32 cellular contexts compared by ENCODE assay signal in the genomic region with DNA sequence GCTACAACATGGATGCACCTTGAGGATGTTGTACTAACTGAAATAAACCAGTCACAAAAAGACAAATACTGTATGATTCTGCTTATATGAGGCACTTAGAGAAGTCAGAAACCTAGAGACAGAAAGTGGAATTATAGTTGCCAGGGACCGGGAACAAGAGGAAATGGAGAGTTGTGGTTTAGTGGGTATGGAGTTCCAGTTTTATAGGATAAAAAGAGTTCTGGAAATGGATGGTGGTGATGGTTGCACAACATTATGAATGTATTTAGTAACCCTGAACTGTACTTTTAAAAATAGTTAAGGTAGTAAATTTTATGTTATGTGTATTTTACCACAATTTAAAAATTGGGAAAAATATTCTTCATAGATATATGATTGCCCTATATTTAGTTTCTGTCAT.
DNase-seq lines count a peak whose midpoint lies in the region; ATAC-seq, FAIRE-seq and TF ChIP-seq lines count a peak whose summit lies in the region.
"Had no signal": no experiment of that assay in that cellular context is flagged by ENCODE, and none has a peak within 500 bp of the region (broad histone marks: within the 10 kb centered on the region; RNA-seq: fewer than 3 reads in every experiment).

No MANE protein-coding gene starts in this region.

- no peaks in the 10 kb centered on the region for H3K27me3 Mint-ChIP-seq in activated CD4-positive, alpha-beta T cell treated with anti-CD3 and anti-CD28 coated beads, Interleukin-2, amount 10 ng/mL, durations not matched to agents 24 days and 14 days
- H3K27me3 Mint-ChIP-seq in T-helper 17 cell, result no peaks in the 10 kb centered on the region
- H3K27me3 Mint-ChIP-seq: effector memory CD8-positive, alpha-beta T cell; T-cell had no signal

- no peak for TF ChIP-seq POLR2A in H54 (IDR thresholded peaks at IDR 0.05; ENCODE audit: low read depth, low read length)

- no peaks in the 10 kb centered on the region for H4K20me1 ChIP-seq in PC-3 (ENCODE audit: low read length)

- DNase-seq in activated CD4-positive, alpha-beta T cell treated with anti-CD3 and anti-CD28 coated beads, Interleukin-2, amount 10 ng/mL, durations not matched to agents 24 days and 14 days, result peak; percentile 22
- DNase-seq in activated CD4-positive, alpha-beta T cell treated with anti-CD3 and anti-CD28 coated beads for 1 hour, result no peak
- DNase-seq in H4 (ENCODE audit: low spot score) (peak; percentile 27), T-helper 17 cell (no peak), fibroblast of villous mesenchyme (ENCODE audit: low read depth) (peak; percentile 72), PC-3 (no peak), H54 (ENCODE audit: insufficient read length, low spot score) (no peak), MG63 (no peak)
- DNase-seq: activated CD4-positive, CD25-positive, alpha-beta regulatory T cell treated with anti-CD3 and anti-CD28 coated beads, Interleukin-2, amount 50 U/mL, for 72 hours; activated naive CD4-positive, alpha-beta T cell; activated T-cell treated with anti-CD3 and anti-CD28 coated beads, Interleukin-2, amount 50 U/mL, for 4 hours; CD8-positive, alpha-beta T cell; central memory CD4-positive, alpha-beta T cell; cortex of kidney; effector memory CD8-positive, alpha-beta T cell; EL; immature natural killer cell; KBM-7; mesenchymal stem cell; NCI-H1436 treated with DMSO at 0.1 percent for 48 hours; NCI-H2081 treated with DMSO at 0.1 percent for 48 hours; NCI-H345; NCI-H748 treated with DMSO at 0.1 percent for 48 hours; pancreas; stimulated activated CD4-positive, alpha-beta T cell treated with anti-CD3 and anti-CD28 coated beads, Interleukin-1b, Interleukin-23, amount 100 ng/mL, for 48 hours; T-cell; transverse colon had no signal

- no peak overlapping the region for H3K4me2 ChIP-seq in PC-3 (ENCODE audit: low read length)
- H3K4me2 ChIP-seq: A549 had no signal

- H3K9me3 ChIP-seq in T-helper 17 cell (ENCODE audit: control insufficient read depth, low read length, poor library complexity, severe bottlenecking) (peaks cover 2% of the 10 kb centered on the region), PC-3 (ENCODE audit: low read length) (no peaks in the 10 kb centered on the region), MG63 (no peaks in the 10 kb centered on the region)
- H3K9me3 ChIP-seq: A549, pancreas, transverse colon had no signal

- H3K4me3 Mint-ChIP-seq in activated CD4-positive, alpha-beta T cell treated with anti-CD3 and anti-CD28 coated beads, Interleukin-2, amount 10 ng/mL, durations not matched to agents 24 days and 14 days, result peak overlapping the region; percentile 12
- H3K4me3 Mint-ChIP-seq in T-helper 17 cell, result no peak overlapping the region
- H3K4me3 Mint-ChIP-seq: activated T-cell treated with anti-CD3 and anti-CD28 coated beads, Interleukin-2, amount 50 U/mL, for 4 hours; CD8-positive, alpha-beta T cell; immature natural killer cell; neural crest cell; T-cell had no signal

- CTCF ChIA-PET in PC-3 (lab: Charles Lee), result no interaction called here

- peaks cover 57% of the 10 kb centered on the region for H3K4me1 Mint-ChIP-seq in activated CD4-positive, alpha-beta T cell treated with anti-CD3 and anti-CD28 coated beads, Interleukin-2, amount 10 ng/mL, durations not matched to agents 24 days and 14 days
- H3K4me1 Mint-ChIP-seq in T-helper 17 cell, result peaks cover 15% of the 10 kb centered on the region

- H3K27ac ChIP-seq in PC-3 (ENCODE audit: low read length), result no peak overlapping the region
- H3K27ac ChIP-seq: A549, pancreas, skin epidermis, transverse colon had no signal

- no peaks in the 10 kb centered on the region for H3K9me2 ChIP-seq in PC-3 (replicated peaks; ENCODE audit: low read length)

- ATAC-seq in T-helper 17 cell (no peak), PC-3 (no peak)
- ATAC-seq: A549; activated T-cell treated with anti-CD3 and anti-CD28 coated beads, Interleukin-2, amount 50 U/mL, for 4 hours; CD8-positive, alpha-beta T cell; effector memory CD8-positive, alpha-beta T cell; T-cell had no signal

- H3K4me3 ChIP-seq in fibroblast of villous mesenchyme (ENCODE audit: low read depth, low read length) (no peak overlapping the region), PC-3 (ENCODE audit: low read length) (no peak overlapping the region), MG63 (no peak overlapping the region)
- H3K4me3 ChIP-seq: A549, pancreas, skin epidermis, transverse colon had no signal

- H3K9ac ChIP-seq in PC-3 (ENCODE audit: low read length), result no peak overlapping the region

- H3K79me2 ChIP-seq in PC-3 (ENCODE audit: low read length), result no peaks in the 10 kb centered on the region

- H3K27me3 ChIP-seq in PC-3 (ENCODE audit: low read length), result no peaks in the 10 kb centered on the region
- H3K27me3 ChIP-seq in MG63, result no peaks in the 10 kb centered on the region
- H3K27me3 ChIP-seq: pancreas, transverse colon had no signal

- BruUV-seq in PC-3 (replicated peaks; lab: Mats Ljungman, UMichigan), result no TSS peak

- H3K36me3 ChIP-seq in PC-3 (ENCODE audit: low read depth, low read length) (no peaks in the 10 kb centered on the region), MG63 (no peaks in the 10 kb centered on the region)
- H3K36me3 ChIP-seq: pancreas, transverse colon had no signal

- intact Hi-C loops in activated CD4-positive, alpha-beta T cell treated with anti-CD3 and anti-CD28 coated beads, Interleukin-2, amount 10 ng/mL, durations not matched to agents 24 days and 14 days (cut with micrococcal nuclease), result no loop called here
- intact Hi-C loops in PC-3 (cut with micrococcal nuclease), result no loop called here

- FAIRE-seq in H54 (lab: Jason Lieb, UNC), result no peak
- FAIRE-seq: A549, H1, HTR-8/SVneo, pancreas had no signal

- POLR2A ChIA-PET in PC-3 (lab: Charles Lee; ENCODE audit: unreplicated experiment), result no interaction called here

- peak overlapping the region; percentile 81 for H3K27ac Mint-ChIP-seq in activated CD4-positive, alpha-beta T cell treated with anti-CD3 and anti-CD28 coated beads, Interleukin-2, amount 10 ng/mL, durations not matched to agents 24 days and 14 days
- peak overlapping the region; percentile 60 for H3K27ac Mint-ChIP-seq in T-helper 17 cell
- H3K27ac Mint-ChIP-seq: CD8-positive, alpha-beta T cell; immature natural killer cell; T-cell had no signal

- no peak for TF ChIP-seq CTCF in fibroblast of villous mesenchyme (IDR thresholded peaks at IDR 0.05; ENCODE audit: insufficient read depth, low read depth, low read length)
- TF ChIP-seq CTCF in PC-3 (conservative IDR thresholded peaks at IDR 0.05; ENCODE audit: low read depth, low read length), result no peak

- no peak overlapping the region for H2AFZ ChIP-seq in PC-3 (ENCODE audit: low read length)

- peaks cover 16% of the 10 kb centered on the region for H3K9me3 Mint-ChIP-seq in activated CD4-positive, alpha-beta T cell treated with anti-CD3 and anti-CD28 coated beads, Interleukin-2, amount 10 ng/mL, durations not matched to agents 24 days and 14 days
- H3K9me3 Mint-ChIP-seq: activated T-cell treated with anti-CD3 and anti-CD28 coated beads, Interleukin-2, amount 50 U/mL, for 4 hours; CD8-positive, alpha-beta T cell; neural crest cell; T-cell had no signal

- H3K36me3 Mint-ChIP-seq in activated CD4-positive, alpha-beta T cell treated with anti-CD3 and anti-CD28 coated beads, Interleukin-2, amount 10 ng/mL, durations not matched to agents 24 days and 14 days (ENCODE audit: low read depth), result peaks cover 30% of the 10 kb centered on the region
- peaks cover 2% of the 10 kb centered on the region for H3K36me3 Mint-ChIP-seq in T-helper 17 cell (ENCODE audit: low read depth)
- H3K36me3 Mint-ChIP-seq: CD8-positive, alpha-beta T cell; T-cell had no signal

- peaks cover 13% of the 10 kb centered on the region for H3K4me1 ChIP-seq in PC-3 (ENCODE audit: insufficient read depth, low read length)
- H3K4me1 ChIP-seq: A549, pancreas had no signal

- no peaks in the 10 kb centered on the region for H3F3A ChIP-seq in PC-3 (ENCODE audit: low read length, unreplicated experiment)

Comparison
In these comparisons a context has a peak if more than half of its experiments do, and no peak if none do; other contexts are left out.
1. DNase-seq: peak in activated CD4-positive, alpha-beta T cell treated with anti-CD3 and anti-CD28 coated beads, Interleukin-2, amount 10 ng/mL, durations not matched to agents 24 days and 14 days (single experiment), H4 (single experiment) and fibroblast of villous mesenchyme (single experiment); none in activated CD4-positive, alpha-beta T cell treated with anti-CD3 and anti-CD28 coated beads for 1 hour (single experiment), T-helper 17 cell (0 of 3), PC-3 (single experiment), H54 (single experiment) and MG63 (single experiment).